ENCODE assay signal across 8 cellular contexts in genomic region chrX:108001218-108001814, GRCh38. TPM values are rescaled to one million over a fixed set of nuclear protein-coding genes. Genes with fewer than 3 reads are reported as not detected.
DNase-seq lines count a peak whose midpoint lies in the region; ATAC-seq and TF ChIP-seq lines count a peak whose summit lies in the region.

No MANE protein-coding gene starts in this region.

- TF ChIP-seq CTCF in astrocyte of the spinal cord (IDR thresholded peaks at IDR 0.05; ENCODE audit: low read depth, low read length): peak; percentile 61

- in situ Hi-C loops in astrocyte of the spinal cord (cut with HindIII; ENCODE audit: low sequenced_read_pairs): no loop called here

- ATAC-seq in GM18867 (IDR thresholded peaks at IDR 0.05; ENCODE audit: unreplicated experiment) (peak; percentile 89), HG03139 (IDR thresholded peaks at IDR 0.05; ENCODE audit: unreplicated experiment) (peak; percentile 89)

- no peak overlapping the region for H3K4me3 ChIP-seq in astrocyte of the spinal cord (ENCODE audit: low read depth, low read length)

- DNase-seq in DMS153 treated with DMSO at 0.1 percent for 48 hours (lab: John Stamatoyannopoulos, UW; ENCODE audit: unreplicated experiment): peak; percentile 31
- peak; percentile 53 for DNase-seq in NCI-H2196 (lab: John Stamatoyannopoulos, UW; ENCODE audit: unreplicated experiment)
- peak; percentile 29 for DNase-seq in astrocyte of the spinal cord (ENCODE audit: low read depth, low spot score)
- peak; percentile 37 for DNase-seq in myocyte (ENCODE audit: low read depth)
- no peak for DNase-seq in activated gamma-delta T cell treated with Interleukin-2 at 50 U/mL for 16 hours
- DNase-seq in occipital lobe (lab: John Stamatoyannopoulos, UW): no peak

RNA-seq across cellular contexts. Expression of gene TEX13B, which starts 19.1 kb away (rescaled TPM):
- not detected in 2 replicates for total RNA-seq in myocyte
- not detected for polyA plus RNA-seq in myocyte (2012)
- total RNA-seq in occipital lobe: not detected

RNA-seq across cellular contexts. Expression of gene VSIG1, which starts 43.5 kb away (rescaled TPM):
- total RNA-seq in myocyte (0.05 TPM in 1 of 2 replicates, not detected in the other), occipital lobe (not detected)
- not detected for polyA plus RNA-seq in myocyte (2012)

Comparison
In these comparisons a context has a peak if more than half of its experiments do, and no peak if none do; other contexts are left out.
1. DNase-seq: peak in DMS153 treated with DMSO at 0.1 percent for 48 hours (single experiment), NCI-H2196 (single experiment), astrocyte of the spinal cord (single experiment) and myocyte (single experiment); none in activated gamma-delta T cell treated with Interleukin-2 at 50 U/mL for 16 hours (single experiment) and occipital lobe (single experiment).